1 cellular context compared by ENCODE assay signal in genomic region chr10:3759397-3759796, GRCh38.
TF ChIP-seq lines count a peak whose summit lies in the region.

No MANE protein-coding gene starts in this region.

TF ChIP-seq in H1, 55 proteins besides CTCF, POLR2A, EP300 and RAD21:
- TF ChIP-seq TCF12 (IDR thresholded peaks at IDR 0.05; ENCODE audit: low read depth, low read length) (no peak), SIRT6 (IDR thresholded peaks at IDR 0.05; ENCODE audit: low read length) (no peak), CHD2 (IDR thresholded peaks at IDR 0.05; ENCODE audit: low read length) (no peak), SUZ12 (IDR thresholded peaks at IDR 0.05; ENCODE audit: low read length) (no peak), CREB1 (IDR thresholded peaks at IDR 0.05) (no peak)
